ENCODE assay signal across 8 cellular contexts in genomic region chr19:4597975-4598671, GRCh38. TPM values are rescaled to one million over a fixed set of nuclear protein-coding genes. Genes with fewer than 3 reads are reported as not detected.
A peak's percentile ranks its signal among the peaks of the same experiment; 100 is the strongest.
DNase-seq lines count a peak whose midpoint lies in the region; ATAC-seq, FAIRE-seq and TF ChIP-seq lines count a peak whose summit lies in the region.

No MANE protein-coding gene starts in this region.

- H3K4me3 Mint-ChIP-seq in activated naive CD4-positive, alpha-beta T cell treated with anti-CD3 and anti-CD28 coated beads, Interleukin-2, amount 10 ng/mL, durations not matched to agents 7 days and 5 days: peak overlapping the region; percentile 37
- peak overlapping the region; percentile 63 to 68 for H3K4me3 Mint-ChIP-seq in stimulated activated naive CD8-positive, alpha-beta T cell treated with anti-CD3 and anti-CD28 coated beads, Interleukin-15, amount 100 ng/mL, for 72 hours

- H3K27ac Mint-ChIP-seq in activated naive CD4-positive, alpha-beta T cell treated with anti-CD3 and anti-CD28 coated beads, Interleukin-2, amount 10 ng/mL, durations not matched to agents 7 days and 5 days: no peak overlapping the region
- no peak overlapping the region for H3K27ac Mint-ChIP-seq in stimulated activated naive CD8-positive, alpha-beta T cell treated with anti-CD3 and anti-CD28 coated beads, Interleukin-15, amount 100 ng/mL, for 72 hours

- no peak overlapping the region for H3K9ac ChIP-seq in kidney (ENCODE audit: low read length in 2 of 2)

- no TSS peak for BruUV-seq in Panc1 (replicated peaks; lab: Mats Ljungman, UMichigan)

- no peaks in the 10 kb centered on the region for H3K36me3 Mint-ChIP-seq in activated naive CD4-positive, alpha-beta T cell treated with anti-CD3 and anti-CD28 coated beads, Interleukin-2, amount 10 ng/mL, durations not matched to agents 7 days and 5 days

- H3K27ac ChIP-seq in right atrium auricular region (no peak overlapping the region), Panc1 (ENCODE audit: low read length) (no peak overlapping the region), kidney (ENCODE audit: low read depth in 2 of 2, low read length in 2 of 2) (no peak overlapping the region)

- H3K4me1 Mint-ChIP-seq in activated naive CD4-positive, alpha-beta T cell treated with anti-CD3 and anti-CD28 coated beads, Interleukin-2, amount 10 ng/mL, durations not matched to agents 7 days and 5 days: peaks cover 10% of the 10 kb centered on the region
- peaks cover 12% of the 10 kb centered on the region for H3K4me1 Mint-ChIP-seq in stimulated activated naive CD8-positive, alpha-beta T cell treated with anti-CD3 and anti-CD28 coated beads, Interleukin-15, amount 100 ng/mL, for 72 hours

- H3K4me3 ChIP-seq in right atrium auricular region (peak overlapping the region in 1 of 2 donors; percentile 38), Panc1 (ENCODE audit: low read depth in 2 of 2, low read length in 2 of 2) (peak overlapping the region; percentile 24 to 38), kidney (ENCODE audit: low read length in 2 of 2) (no peak overlapping the region)

- H3K27me3 ChIP-seq in right atrium auricular region: peaks cover 0 to 11% of the 10 kb centered on the region in 2 donors
- H3K27me3 ChIP-seq in Panc1 (ENCODE audit: control insufficient read depth, insufficient read depth, low read length): no peaks in the 10 kb centered on the region

- H3K9me3 Mint-ChIP-seq in activated naive CD4-positive, alpha-beta T cell treated with anti-CD3 and anti-CD28 coated beads, Interleukin-2, amount 10 ng/mL, durations not matched to agents 7 days and 5 days: no peaks in the 10 kb centered on the region
- no peaks in the 10 kb centered on the region for H3K9me3 Mint-ChIP-seq in stimulated activated naive CD8-positive, alpha-beta T cell treated with anti-CD3 and anti-CD28 coated beads, Interleukin-15, amount 100 ng/mL, for 72 hours

- intact Hi-C loops in Right ventricle myocardium superior (cut with DNase I) (no loop called here), Panc1 (cut with micrococcal nuclease; ENCODE audit: unreplicated experiment) (no loop called here), kidney (cut with DNase I) (no loop called here)

- no peak for FAIRE-seq in kidney (lab: Jason Lieb, UNC)

- in situ Hi-C loops in Panc1 (cut with HindIII; ENCODE audit: low pct_unique_long_range_greater_than_20kb, low sequenced_read_pairs): no loop called here

- CTCF ChIA-PET in Panc1 (lab: Charles Lee): interaction anchor here (1.1 kb wide), 1 partner anchor 25 kb away, joined by 5 read pairs; no protein-coding TSS in a partner anchor
- CTCF ChIA-PET in activated naive CD4-positive, alpha-beta T cell treated with anti-CD3 and anti-CD28 coated beads, Interleukin-2, amount 10 ng/mL, durations not matched to agents 7 days and 5 days (lab: Charles Lee): no interaction called here

- DNase-seq in Right ventricle myocardium superior (peak; percentile 55), right atrium auricular region (ENCODE audit: low spot score) (no peak), Panc1 (ENCODE audit: low read depth, low spot score) (no peak), kidney (peak; percentile 71)
- peak; percentile 67 for DNase-seq in activated naive CD4-positive, alpha-beta T cell treated with anti-CD3 and anti-CD28 coated beads, Interleukin-2, amount 10 ng/mL, durations not matched to agents 7 days and 5 days
- peak in 1 of 2 donors; percentile 47 for DNase-seq in stimulated activated naive CD8-positive, alpha-beta T cell treated with anti-CD3 and anti-CD28 coated beads, Interleukin-15, amount 100 ng/mL, for 72 hours

- no peaks in the 10 kb centered on the region for H3K36me3 ChIP-seq in right atrium auricular region
- H3K36me3 ChIP-seq in Panc1 (ENCODE audit: control insufficient read depth, insufficient read depth, low read length): no peaks in the 10 kb centered on the region
- no peaks in the 10 kb centered on the region for H3K36me3 ChIP-seq in kidney (ENCODE audit: control insufficient read depth in 1 of 2, insufficient read depth in 2 of 2, low read length in 2 of 2)

- ATAC-seq in Right ventricle myocardium superior (ENCODE audit: poor library complexity): peak; percentile 79
- ATAC-seq in Panc1: peak; percentile 84
- peak; percentile 72 for ATAC-seq in stimulated activated naive CD8-positive, alpha-beta T cell treated with anti-CD3 and anti-CD28 coated beads, Interleukin-15, amount 100 ng/mL, for 72 hours
- ATAC-seq in GM18520 (IDR thresholded peaks at IDR 0.05; ENCODE audit: unreplicated experiment): no peak
- ATAC-seq in HG02798 (IDR thresholded peaks at IDR 0.05; ENCODE audit: poor library complexity, unreplicated experiment): no peak

- peaks cover 77% of the 10 kb centered on the region for H3K27me3 Mint-ChIP-seq in activated naive CD4-positive, alpha-beta T cell treated with anti-CD3 and anti-CD28 coated beads, Interleukin-2, amount 10 ng/mL, durations not matched to agents 7 days and 5 days
- peaks cover 42% of the 10 kb centered on the region for H3K27me3 Mint-ChIP-seq in stimulated activated naive CD8-positive, alpha-beta T cell treated with anti-CD3 and anti-CD28 coated beads, Interleukin-15, amount 100 ng/mL, for 72 hours

- H3K9me3 ChIP-seq in right atrium auricular region: no peaks in the 10 kb centered on the region
- H3K9me3 ChIP-seq in Panc1 (ENCODE audit: control insufficient read depth, insufficient read depth, low read depth, low read length): no peaks in the 10 kb centered on the region
- H3K9me3 ChIP-seq in kidney (ENCODE audit: control insufficient read depth in 1 of 2, low read length in 2 of 2): no peaks in the 10 kb centered on the region

- peaks cover 0 to 16% of the 10 kb centered on the region in 2 donors for H3K4me1 ChIP-seq in right atrium auricular region
- H3K4me1 ChIP-seq in Panc1 (ENCODE audit: control insufficient read depth, insufficient read depth, low read length): no peaks in the 10 kb centered on the region
- H3K4me1 ChIP-seq in kidney (ENCODE audit: control insufficient read depth in 1 of 2, insufficient read depth in 1 of 2, low read depth in 1 of 2, low read length in 2 of 2): no peaks in the 10 kb centered on the region

- POLR2A ChIA-PET in Panc1 (lab: Charles Lee): no interaction called here

- TF ChIP-seq CTCF in right atrium auricular region (IDR thresholded peaks at IDR 0.05): no peak
- TF ChIP-seq CTCF in Panc1 (IDR thresholded peaks at IDR 0.05): no peak
- TF ChIP-seq CTCF in kidney (IDR thresholded peaks at IDR 0.05; ENCODE audit: borderline replicate concordance, extremely low read depth, insufficient read depth): no peak

RNA-seq across cellular contexts. Expression of gene SEMA6B, which starts 38.6 kb away (rescaled TPM):
- 15.0 TPM for total RNA-seq in Right ventricle myocardium superior
- 10 to 100 TPM in 1 of 2 donors, 1 to 10 TPM in 1; 3.9 to 10.8 TPM for total RNA-seq in right atrium auricular region
- 5.7 TPM for total RNA-seq in Panc1 (2021; ENCODE audit: unreplicated experiment)
- 9.5 TPM for polyA plus RNA-seq in Panc1 (2012; ENCODE audit: insufficient read length)
- 17.7 TPM for total RNA-seq in kidney
- 2.6 TPM for polyA plus RNA-seq in kidney (ENCODE audit: insufficient read depth, low read depth, low replicate concordance)

RNA-seq across cellular contexts. Expression of gene TNFAIP8L1, which starts 41.2 kb away (rescaled TPM):
- total RNA-seq in Right ventricle myocardium superior (4.6 TPM), right atrium auricular region (1 to 10 TPM; 2.6 to 4.2 TPM), Panc1 (2021; ENCODE audit: unreplicated experiment) (4.8 TPM), kidney (11.5 TPM)
- 3.8 TPM for polyA plus RNA-seq in Panc1 (2012; ENCODE audit: insufficient read length)
- polyA plus RNA-seq in kidney (ENCODE audit: insufficient read depth, low read depth, low replicate concordance): 16.0 TPM

RNA-seq across cellular contexts. Expression of gene LRG1, which starts 58.3 kb away (rescaled TPM):
- total RNA-seq in Right ventricle myocardium superior (0.22 TPM), right atrium auricular region (under 1 TPM in 1 of 2 donors, not detected in 1; 0.67 TPM), Panc1 (2021; ENCODE audit: unreplicated experiment) (0.08 TPM), kidney (26.4 TPM)
- 0.11 TPM for polyA plus RNA-seq in Panc1 (2012; ENCODE audit: insufficient read length)
- polyA plus RNA-seq in kidney (ENCODE audit: insufficient read depth, low read depth, low replicate concordance): 2.2 TPM

Comparison
In these comparisons a context has a peak if more than half of its experiments do, and no peak if none do; other contexts are left out.
1. DNase-seq: peak in Right ventricle myocardium superior (single experiment), activated naive CD4-positive, alpha-beta T cell treated with anti-CD3 and anti-CD28 coated beads, Interleukin-2, amount 10 ng/mL, durations not matched to agents 7 days and 5 days (single experiment) and kidney (single experiment); none in right atrium auricular region (single experiment) and Panc1 (single experiment).
2. ATAC-seq: peak in Right ventricle myocardium superior (single experiment), Panc1 (single experiment) and stimulated activated naive CD8-positive, alpha-beta T cell treated with anti-CD3 and anti-CD28 coated beads, Interleukin-15, amount 100 ng/mL, for 72 hours (single experiment); none in GM18520 (single experiment) and HG02798 (single experiment).
3. H3K4me3 ChIP-seq: peak in Panc1 (2 of 2); none in kidney (0 of 2).
4. RNA of gene LRG1, which starts 58.3 kb away (total RNA-seq): 26.4 TPM in kidney (single experiment); 0.67 TPM in right atrium auricular region, 0.22 TPM in Right ventricle myocardium superior (single experiment) and 0.08 TPM in Panc1 (single experiment); every median in the first group is over 10 times any median in the second.